ENCODE assay signal across 8 cellular contexts in genomic region chr16:75263963-75264445, GRCh38. TPM values are rescaled to one million over a fixed set of nuclear protein-coding genes. Genes with fewer than 3 reads are reported as not detected.
DNase-seq lines count a peak whose midpoint lies in the region; TF ChIP-seq lines count a peak whose summit lies in the region.
"Had no signal": no experiment of that assay in that cellular context is flagged by ENCODE, and none has a peak within 500 bp of the region (broad histone marks: within the 10 kb centered on the region; RNA-seq: fewer than 3 reads in every experiment).

No MANE protein-coding gene starts in this region.

- TF ChIP-seq CTCF in HEK293 (tag by site-specific recombination; IDR thresholded peaks at IDR 0.05) (no peak), ascending aorta (IDR thresholded peaks at IDR 0.05) (no peak)

- H3K27ac ChIP-seq in HEK293 (ENCODE audit: extremely low read depth, low read depth, low read length) (no peak overlapping the region), ascending aorta (peak overlapping the region; percentile 90 to 95), stomach smooth muscle (ENCODE audit: low read length) (peak overlapping the region; percentile 85)

- H3K36me3 ChIP-seq in HEK293 (ENCODE audit: control insufficient read depth in 2 of 2, insufficient read depth in 1 of 2, low read length in 2 of 2) (peaks cover 0 to 25% of the 10 kb centered on the region in 2 experiments; a peak in 1 of 3 replicates), ascending aorta (no peaks in the 10 kb centered on the region), stomach smooth muscle (ENCODE audit: control insufficient read depth in 2 of 2, insufficient read depth in 2 of 2, low read length in 2 of 2) (no peaks in the 10 kb centered on the region)

- H3K4me3 ChIP-seq in HEK293 (ENCODE audit: low read depth, low read length) (no peak overlapping the region), ascending aorta (peak overlapping the region; percentile 76 to 86), stomach smooth muscle (ENCODE audit: low read length in 2 of 2) (peak overlapping the region; percentile 89 to 90)

- CTCF ChIA-PET in HEK293 (lab: Yijun Ruan, JAX) = no interaction called here

- DNase-seq in ascending aorta (ENCODE audit: low spot score in 2 of 2) (peak; percentile 55 to 87), islet precursor cell (peak; percentile 56), T-helper 9 cell (no peak), NCI-H128 (lab: John Stamatoyannopoulos, UW; ENCODE audit: unreplicated experiment) (no peak), UCSD-AML1 (lab: John Stamatoyannopoulos, UW; ENCODE audit: unreplicated experiment) (no peak)

- H3K27me3 ChIP-seq in ascending aorta = no peaks in the 10 kb centered on the region
- no peaks in the 10 kb centered on the region for H3K27me3 ChIP-seq in stomach smooth muscle (ENCODE audit: control insufficient read depth in 1 of 2, insufficient read depth in 2 of 2, low read length in 2 of 2)

- H3K4me1 ChIP-seq in HEK293 (ENCODE audit: control insufficient read depth, insufficient read depth, low read length) = peaks cover 5% of the 10 kb centered on the region; the same call in 1 of the 2 replicates
- peaks cover 34 to 53% of the 10 kb centered on the region in 2 donors for H3K4me1 ChIP-seq in ascending aorta
- H3K4me1 ChIP-seq in stomach smooth muscle (ENCODE audit: control insufficient read depth, insufficient read depth, low read length) = peaks cover 61% of the 10 kb centered on the region

- intact Hi-C loops in ascending aorta (cut with DNase I) = loop anchor here (2.0 kb wide), 2 partner anchors 13 to 41 kb away; partner anchors contain the start of gene BCAR1

- H3K9ac ChIP-seq in stomach smooth muscle (ENCODE audit: low read length in 2 of 2) = peak overlapping the region; percentile 87 to 99

- no peaks in the 10 kb centered on the region for H3K9me3 ChIP-seq in HEK293 (ENCODE audit: control insufficient read depth, insufficient read depth, low read depth, low read length)
- no peaks in the 10 kb centered on the region for H3K9me3 ChIP-seq in ascending aorta
- no peaks in the 10 kb centered on the region for H3K9me3 ChIP-seq in stomach smooth muscle (ENCODE audit: control insufficient read depth in 2 of 2, low read length in 2 of 2)

- POLR2A ChIA-PET in HEK293 (lab: Yijun Ruan, JAX) = no interaction called here

TF ChIP-seq in HEK293, 187 proteins besides CTCF, POLR2A, EP300 and RAD21:
- TF ChIP-seq ZNF521 (tag by site-specific recombination; IDR thresholded peaks at IDR 0.05) = no peak
- TF ChIP-seq ZNF701 (tag by site-specific recombination; IDR thresholded peaks at IDR 0.05) = no peak
- no peak for TF ChIP-seq ZNF658 (tag by site-specific recombination; IDR thresholded peaks at IDR 0.05)
- no peak for TF ChIP-seq ZFP37 (tag by site-specific recombination; IDR thresholded peaks at IDR 0.05)
- TF ChIP-seq, protein P1, sequence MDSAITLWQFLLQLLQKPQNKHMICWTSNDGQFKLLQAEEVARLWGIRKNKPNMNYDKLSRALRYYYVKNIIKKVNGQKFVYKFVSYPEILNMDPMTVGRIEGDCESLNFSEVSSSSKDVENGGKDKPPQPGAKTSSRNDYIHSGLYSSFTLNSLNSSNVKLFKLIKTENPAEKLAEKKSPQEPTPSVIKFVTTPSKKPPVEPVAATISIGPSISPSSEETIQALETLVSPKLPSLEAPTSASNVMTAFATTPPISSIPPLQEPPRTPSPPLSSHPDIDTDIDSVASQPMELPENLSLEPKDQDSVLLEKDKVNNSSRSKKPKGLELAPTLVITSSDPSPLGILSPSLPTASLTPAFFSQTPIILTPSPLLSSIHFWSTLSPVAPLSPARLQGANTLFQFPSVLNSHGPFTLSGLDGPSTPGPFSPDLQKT (IDR thresholded peaks at IDR 0.05; ENCODE audit: borderline replicate concordance, low read depth, low read length) = no peak
- TF ChIP-seq GLIS2 (tag by site-specific recombination; IDR thresholded peaks at IDR 0.05) = peak; percentile 59
- TF ChIP-seq GLIS1 (tag by site-specific recombination; IDR thresholded peaks at IDR 0.05) = peak; percentile 72
- no peak for TF ChIP-seq ZNF302 (tag by site-specific recombination; IDR thresholded peaks at IDR 0.05; ENCODE audit: low read depth)
- no peak for TF ChIP-seq ZNF596 (tag by site-specific recombination; IDR thresholded peaks at IDR 0.05)
- TF ChIP-seq ZNF600 (tag by site-specific recombination; IDR thresholded peaks at IDR 0.05) = 0 out of 2 replicates have a peak, but pooled peaks have one; percentile 62
- TF ChIP-seq, protein P2, sequence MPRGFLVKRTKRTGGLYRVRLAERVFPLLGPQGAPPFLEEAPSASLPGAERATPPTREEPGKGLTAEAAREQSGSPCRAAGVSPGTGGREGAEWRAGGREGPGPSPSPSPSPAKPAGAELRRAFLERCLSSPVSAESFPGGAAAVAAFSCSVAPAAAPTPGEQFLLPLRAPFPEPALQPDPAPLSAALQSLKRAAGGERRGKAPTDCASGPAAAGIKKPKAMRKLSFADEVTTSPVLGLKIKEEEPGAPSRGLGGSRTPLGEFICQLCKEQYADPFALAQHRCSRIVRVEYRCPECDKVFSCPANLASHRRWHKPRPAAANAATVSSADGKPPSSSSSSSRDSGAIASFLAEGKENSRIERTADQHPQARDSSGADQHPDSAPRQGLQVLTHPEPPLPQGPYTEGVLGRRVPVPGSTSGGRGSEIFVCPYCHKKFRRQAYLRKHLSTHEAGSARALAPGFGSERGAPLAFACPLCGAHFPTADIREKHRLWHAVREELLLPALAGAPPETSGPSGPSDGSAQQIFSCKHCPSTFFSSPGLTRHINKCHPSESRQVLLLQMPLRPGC (tag by site-specific recombination; IDR thresholded peaks at IDR 0.05) = no peak
- TF ChIP-seq, protein P3, sequence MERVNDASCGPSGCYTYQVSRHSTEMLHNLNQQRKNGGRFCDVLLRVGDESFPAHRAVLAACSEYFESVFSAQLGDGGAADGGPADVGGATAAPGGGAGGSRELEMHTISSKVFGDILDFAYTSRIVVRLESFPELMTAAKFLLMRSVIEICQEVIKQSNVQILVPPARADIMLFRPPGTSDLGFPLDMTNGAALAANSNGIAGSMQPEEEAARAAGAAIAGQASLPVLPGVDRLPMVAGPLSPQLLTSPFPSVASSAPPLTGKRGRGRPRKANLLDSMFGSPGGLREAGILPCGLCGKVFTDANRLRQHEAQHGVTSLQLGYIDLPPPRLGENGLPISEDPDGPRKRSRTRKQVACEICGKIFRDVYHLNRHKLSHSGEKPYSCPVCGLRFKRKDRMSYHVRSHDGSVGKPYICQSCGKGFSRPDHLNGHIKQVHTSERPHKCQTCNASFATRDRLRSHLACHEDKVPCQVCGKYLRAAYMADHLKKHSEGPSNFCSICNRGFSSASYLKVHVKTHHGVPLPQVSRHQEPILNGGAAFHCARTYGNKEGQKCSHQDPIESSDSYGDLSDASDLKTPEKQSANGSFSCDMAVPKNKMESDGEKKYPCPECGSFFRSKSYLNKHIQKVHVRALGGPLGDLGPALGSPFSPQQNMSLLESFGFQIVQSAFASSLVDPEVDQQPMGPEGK (tag by site-specific recombination; IDR thresholded peaks at IDR 0.05) = peak; percentile 17; the same call in 1 of the 2 replicates
- TF ChIP-seq ZNF664 (tag by site-specific recombination; IDR thresholded peaks at IDR 0.05) = no peak
- no peak for TF ChIP-seq ZNF514 (tag by site-specific recombination; IDR thresholded peaks at IDR 0.05)
- TF ChIP-seq, protein P4, sequence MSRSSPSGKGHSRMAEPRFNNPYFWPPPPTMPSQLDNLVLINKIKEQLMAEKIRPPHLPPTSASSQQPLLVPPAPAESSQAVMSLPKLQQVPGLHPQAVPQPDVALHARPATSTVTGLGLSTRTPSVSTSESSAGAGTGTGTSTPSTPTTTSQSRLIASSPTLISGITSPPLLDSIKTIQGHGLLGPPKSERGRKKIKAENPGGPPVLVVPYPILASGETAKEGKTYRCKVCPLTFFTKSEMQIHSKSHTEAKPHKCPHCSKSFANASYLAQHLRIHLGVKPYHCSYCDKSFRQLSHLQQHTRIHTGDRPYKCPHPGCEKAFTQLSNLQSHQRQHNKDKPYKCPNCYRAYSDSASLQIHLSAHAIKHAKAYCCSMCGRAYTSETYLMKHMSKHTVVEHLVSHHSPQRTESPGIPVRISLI (tag by site-specific recombination; IDR thresholded peaks at IDR 0.05) = no peak
- TF ChIP-seq ZFP3 (tag by site-specific recombination; IDR thresholded peaks at IDR 0.05; ENCODE audit: low read depth) = no peak
- TF ChIP-seq, protein P5, sequence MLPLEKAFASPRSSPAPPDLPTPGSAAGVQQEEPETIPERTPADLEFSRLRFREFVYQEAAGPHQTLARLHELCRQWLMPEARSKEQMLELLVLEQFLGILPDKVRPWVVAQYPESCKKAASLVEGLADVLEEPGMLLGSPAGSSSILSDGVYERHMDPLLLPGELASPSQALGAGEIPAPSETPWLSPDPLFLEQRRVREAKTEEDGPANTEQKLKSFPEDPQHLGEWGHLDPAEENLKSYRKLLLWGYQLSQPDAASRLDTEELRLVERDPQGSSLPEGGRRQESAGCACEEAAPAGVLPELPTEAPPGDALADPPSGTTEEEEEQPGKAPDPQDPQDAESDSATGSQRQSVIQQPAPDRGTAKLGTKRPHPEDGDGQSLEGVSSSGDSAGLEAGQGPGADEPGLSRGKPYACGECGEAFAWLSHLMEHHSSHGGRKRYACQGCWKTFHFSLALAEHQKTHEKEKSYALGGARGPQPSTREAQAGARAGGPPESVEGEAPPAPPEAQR (tag by site-specific recombination; IDR thresholded peaks at IDR 0.05) = no peak
- TF ChIP-seq ZNF558 (tag by site-specific recombination; IDR thresholded peaks at IDR 0.05) = no peak
- TF ChIP-seq FEZF1 (tag by site-specific recombination; IDR thresholded peaks at IDR 0.05) = no peak
- peak; percentile 41; the same call in 1 of the 2 replicates for TF ChIP-seq ZNF335 (tag by site-specific recombination; conservative IDR thresholded peaks at IDR 0.05)

RNA-seq across cellular contexts. Expression of gene BCAR1, which starts 12.6 kb away (rescaled TPM):
- total RNA-seq in ascending aorta = 243 TPM

RNA-seq across cellular contexts. Expression of gene CTRB1, which starts 45.2 kb away (rescaled TPM):
- total RNA-seq in ascending aorta = not detected
- total RNA-seq: dermis microvascular lymphatic vessel endothelial cell had no signal

RNA-seq across cellular contexts. Expression of gene CTRB2, which starts 57.0 kb away (rescaled TPM):
- not detected for total RNA-seq in ascending aorta
- total RNA-seq: dermis microvascular lymphatic vessel endothelial cell had no signal

Comparison
In these comparisons a context has a peak if more than half of its experiments do, and no peak if none do; other contexts are left out.
1. DNase-seq: peak in ascending aorta (2 of 2) and islet precursor cell (single experiment); none in T-helper 9 cell (single experiment), NCI-H128 (single experiment) and UCSD-AML1 (single experiment).